Comparison of ENCODE assay signal across 23 cellular contexts in genomic region chr13:31213681-31214289, GRCh38. TPM values are rescaled to one million over a fixed set of nuclear protein-coding genes. Genes with fewer than 3 reads are reported as not detected.
A peak's percentile ranks its signal among the peaks of the same experiment; 100 is the strongest.
DNase-seq lines count a peak whose midpoint lies in the region; FAIRE-seq lines count a peak whose summit lies in the region.
"Had no signal": no experiment of that assay in that cellular context is flagged by ENCODE, and none has a peak within 500 bp of the region (broad histone marks: within the 10 kb centered on the region; RNA-seq: fewer than 3 reads in every experiment).

No MANE protein-coding gene starts in this region.

- no peak overlapping the region for H3K18ac ChIP-seq in mesendoderm (ENCODE audit: low read length)

- no peaks in the 10 kb centered on the region for H4K20me1 ChIP-seq in BLaER1
- H4K20me1 ChIP-seq in GM23248 (ENCODE audit: insufficient read depth) = no peaks in the 10 kb centered on the region

- no peak overlapping the region for H2BK5ac ChIP-seq in mesendoderm (ENCODE audit: low read length)

- in situ Hi-C loops in GM23248 (cut with MboI) = no loop called here

- H3K36me3 ChIP-seq in BLaER1 (no peaks in the 10 kb centered on the region), GM23248 (ENCODE audit: low read depth) (no peaks in the 10 kb centered on the region), mesendoderm (ENCODE audit: control insufficient read depth, insufficient read depth, low read length) (no peaks in the 10 kb centered on the region)
- H3K36me3 ChIP-seq: ovary, sigmoid colon, SJCRH30, uterus had no signal

- peaks cover 28% of the 10 kb centered on the region for H3F3A ChIP-seq in GM23248 (ENCODE audit: insufficient read depth)

- H2BK120ac ChIP-seq in mesendoderm (ENCODE audit: low read depth, low read length) = no peak overlapping the region

- H3K79me2 ChIP-seq in GM23248 (ENCODE audit: insufficient read depth) (peaks cover 28% of the 10 kb centered on the region), mesendoderm (ENCODE audit: control insufficient read depth, insufficient read depth, low read length) (no peaks in the 10 kb centered on the region)

- no peak overlapping the region for H3K23ac ChIP-seq in mesendoderm (ENCODE audit: low read length)

- H3K27ac ChIP-seq in BLaER1 (no peak overlapping the region), GM23248 (peak overlapping the region; percentile 57), mesendoderm (ENCODE audit: low read depth, low read length) (no peak overlapping the region)
- H3K27ac ChIP-seq: ovary, sigmoid colon, SJCRH30 had no signal

- no peak overlapping the region for H3K56ac ChIP-seq in mesendoderm (ENCODE audit: low read length)

- H3K4me1 ChIP-seq in BLaER1 (peaks cover 25% of the 10 kb centered on the region), GM23248 (ENCODE audit: insufficient read depth) (peaks cover 39% of the 10 kb centered on the region), mesendoderm (ENCODE audit: control insufficient read depth, low read depth, low read length) (peaks cover 7% of the 10 kb centered on the region)

- H3K27me3 ChIP-seq in BLaER1 = no peaks in the 10 kb centered on the region
- H3K27me3 ChIP-seq in GM23248 (replicated peaks; ENCODE audit: insufficient read depth) = no peaks in the 10 kb centered on the region
- H3K27me3 ChIP-seq in mesendoderm (ENCODE audit: insufficient read depth, low read length, poor library complexity) = no peaks in the 10 kb centered on the region
- H3K27me3 ChIP-seq: ovary, sigmoid colon, SJCRH30, uterus had no signal

- H4K5ac ChIP-seq in mesendoderm (ENCODE audit: low read length) = no peak overlapping the region

- no peaks in the 10 kb centered on the region for H3K79me1 ChIP-seq in mesendoderm (ENCODE audit: low read length)

- 6 to 8% methylated on average over 2 of the region's 2 CpGs for WGBS in GM23248 (ENCODE audit: low coverage in 1 of 2, low lambda C conversion rate in 2 of 2, missing lambda C conversion rate in 2 of 2), 2 experiments
- no CpG with 5 or more reads among the region's 2 CpGs for WGBS in mesendoderm (ENCODE audit: extremely low coverage, insufficient coverage, low lambda C conversion rate)

- no peak for FAIRE-seq in frontal cortex (lab: Jason Lieb, UNC)
- FAIRE-seq: D721Med, GM12878 had no signal

- 0 out of 2 replicates have a peak overlapping the region, but pooled peaks have one; percentile 3 for H3K4me2 ChIP-seq in BLaER1
- peak overlapping the region; percentile 20 for H3K4me2 ChIP-seq in GM23248 (ENCODE audit: unreplicated experiment)
- no peak overlapping the region for H3K4me2 ChIP-seq in mesendoderm (ENCODE audit: low read length)

- H3K9me3 ChIP-seq in BLaER1 (no peaks in the 10 kb centered on the region), GM23248 (ENCODE audit: low read depth) (no peaks in the 10 kb centered on the region)
- H3K9me3 ChIP-seq: ovary, sigmoid colon, SJCRH30, uterus had no signal

- peak; percentile 59 for DNase-seq in GM23248
- DNase-seq in amniotic epithelial cell (ENCODE audit: low read depth) = peak; percentile 14
- DNase-seq in mesendoderm = peak; percentile 47
- no peak for DNase-seq in iPS-NIHi7 (ENCODE audit: extremely low spot score)
- DNase-seq in NCI-H524 (lab: John Stamatoyannopoulos, UW) = no peak
- DNase-seq in frontal cortex (ENCODE audit: low spot score in 2 of 2) = no peak
- DNase-seq: activated CD4-positive, CD25-positive, alpha-beta regulatory T cell; activated gamma-delta T cell; GDM1; immature natural killer cell; Karpas-422; NCI-H1092 treated with DMSO at 0.1 percent for 48 hours; NCI-H2081 treated with DMSO at 0.1 percent for 48 hours; NCI-H524 treated with DMSO at 0.1 percent for 48 hours; ovary; sigmoid colon; SJCRH30; stimulated activated CD4-positive, alpha-beta T cell treated with anti-CD3 and anti-CD28 coated beads, Interleukin-1b, Interleukin-23, amount 100 ng/mL, for 48 hours; uterus had no signal

- H2AFZ ChIP-seq in GM23248 = peak overlapping the region; percentile 37

- H2BK15ac ChIP-seq in mesendoderm (replicated peaks; ENCODE audit: low read depth) = no peak overlapping the region

- H3K9me2 ChIP-seq in GM23248 (ENCODE audit: insufficient read depth) = no peaks in the 10 kb centered on the region

- H3K4me3 ChIP-seq in BLaER1 (no peak overlapping the region), GM23248 (no peak overlapping the region), mesendoderm (ENCODE audit: low read length) (no peak overlapping the region)
- H3K4me3 ChIP-seq: GM12878, lung, ovary, sigmoid colon, SJCRH30, uterus had no signal

- no peak overlapping the region for H3K9ac ChIP-seq in BLaER1
- 0 out of 2 replicates have a peak overlapping the region, but pooled peaks have one; percentile 18 for H3K9ac ChIP-seq in GM23248
- no peak overlapping the region for H3K9ac ChIP-seq in mesendoderm (ENCODE audit: low read length)

- no peak overlapping the region for H3K4ac ChIP-seq in mesendoderm (ENCODE audit: low read depth, low read length)

- no peak overlapping the region for H4K8ac ChIP-seq in mesendoderm (ENCODE audit: low read depth, low read length)

- H2AK5ac ChIP-seq in mesendoderm (ENCODE audit: low read length) = no peak overlapping the region

RNA-seq across cellular contexts. Expression of gene B3GLCT, which starts 14.0 kb away (rescaled TPM):
- 18.3 and 20.2 TPM in 2 replicates for total RNA-seq in GM23248 (2014; rRNA removed; shearing (Covaris generic))
- polyA plus RNA-seq in GM23248 (2016; fragmentation: Nextera tagmentation; extraction: Ambion mirVana) = 14.9 and 16.1 TPM in 2 replicates
- polyA plus RNA-seq in mesendoderm (2013, experiment 1 of 2) = 4.2 TPM
- polyA plus RNA-seq in mesendoderm (2013, experiment 2 of 2) = 4.0 TPM
- 22.4 TPM for total RNA-seq in frontal cortex

RNA-seq across cellular contexts. Expression of gene HSPH1, which starts 52.1 kb away (rescaled TPM):
- total RNA-seq in GM23248 (2014; rRNA removed; shearing (Covaris generic)) = 35.5 and 35.9 TPM in 2 replicates
- polyA plus RNA-seq in GM23248 (2016; fragmentation: Nextera tagmentation; extraction: Ambion mirVana) = 46.7 and 46.8 TPM in 2 replicates
- 120 TPM for polyA plus RNA-seq in mesendoderm (2013, experiment 1 of 2)
- polyA plus RNA-seq in mesendoderm (2013, experiment 2 of 2) = 115 TPM
- 77.5 TPM for total RNA-seq in frontal cortex

Comparison
In these comparisons a context has a peak if more than half of its experiments do, and no peak if none do; other contexts are left out.
1. DNase-seq: peak in GM23248 (single experiment), amniotic epithelial cell (single experiment) and mesendoderm (single experiment); none in iPS-NIHi7 (single experiment), NCI-H524 (0 of 2) and frontal cortex (0 of 2).